Comparison of ENCODE assay signal across 16 cellular contexts in genomic region chr3:152392474-152392873, GRCh38.
A peak's percentile ranks its signal among the peaks of the same experiment; 100 is the strongest.
DNase-seq lines count a peak whose midpoint lies in the region; ATAC-seq and TF ChIP-seq lines count a peak whose summit lies in the region.
"Had no signal": no experiment of that assay in that cellular context is flagged by ENCODE, and none has a peak within 500 bp of the region (broad histone marks: within the 10 kb centered on the region; RNA-seq: fewer than 3 reads in every experiment).

No MANE protein-coding gene starts in this region.

- peaks cover 11 to 62% (median 19%) of the 10 kb centered on the region in 4 donors for H3K4me1 ChIP-seq in transverse colon
- H3K4me1 ChIP-seq: colonic mucosa had no signal

- DNase-seq in activated naive CD8-positive, alpha-beta T cell treated with anti-CD3 and anti-CD28 coated beads, Interleukin-2, amount 50 U/mL, for 24 hours, result no peak
- DNase-seq in caudate nucleus (lab: John Stamatoyannopoulos, UW) (no peak), natural killer cell (no peak), transverse colon (no peak), T-helper 9 cell (no peak), C1 segment of cervical spinal cord (lab: John Stamatoyannopoulos, UW) (no peak)
- DNase-seq: activated CD8-positive, alpha-beta T cell treated with anti-CD3 and anti-CD28 coated beads for 36 hours; anterior cingulate cortex; Calu3; colonic mucosa; naive B cell; NCI-H187; NCI-H524; stimulated activated CD4-positive, alpha-beta T cell treated with anti-CD3 and anti-CD28 coated beads, Interleukin-4, amount 100 ng/mL, for 24 hours had no signal

- no peaks in the 10 kb centered on the region for H3K27me3 Mint-ChIP-seq in activated naive CD8-positive, alpha-beta T cell
- H3K27me3 Mint-ChIP-seq in activated naive CD8-positive, alpha-beta T cell treated with anti-CD3 and anti-CD28 coated beads, Interleukin-2, amount 50 U/mL, for 24 hours, result no peaks in the 10 kb centered on the region
- H3K27me3 Mint-ChIP-seq in natural killer cell (ENCODE audit: low read depth in 2 of 2), result no peaks in the 10 kb centered on the region
- H3K27me3 Mint-ChIP-seq: activated CD8-positive, alpha-beta T cell treated with anti-CD3 and anti-CD28 coated beads for 36 hours; naive B cell had no signal

- H3K4me3 ChIP-seq in transverse colon, result no peak overlapping the region
- H3K4me3 ChIP-seq: colonic mucosa had no signal

- WGBS in transverse colon (ENCODE audit: low coverage in 1 of 2), 2 donors, result 62 to 100% methylated on average over 1 of the region's 1 CpG

- peaks cover 73% of the 10 kb centered on the region for H3K4me1 Mint-ChIP-seq in activated naive CD8-positive, alpha-beta T cell (ENCODE audit: low read depth)
- peaks cover 50% of the 10 kb centered on the region for H3K4me1 Mint-ChIP-seq in activated naive CD8-positive, alpha-beta T cell treated with anti-CD3 and anti-CD28 coated beads, Interleukin-2, amount 50 U/mL, for 24 hours
- peaks cover 65 to 70% of the 10 kb centered on the region in 2 donors for H3K4me1 Mint-ChIP-seq in natural killer cell

- H3K36me3 Mint-ChIP-seq in activated naive CD8-positive, alpha-beta T cell, result peaks cover 18% of the 10 kb centered on the region
- H3K36me3 Mint-ChIP-seq in activated naive CD8-positive, alpha-beta T cell treated with anti-CD3 and anti-CD28 coated beads, Interleukin-2, amount 50 U/mL, for 24 hours (ENCODE audit: low read depth), result peaks cover 40% of the 10 kb centered on the region
- H3K36me3 Mint-ChIP-seq in natural killer cell, result no peaks in the 10 kb centered on the region

- H3K9me3 ChIP-seq in transverse colon, result no peaks in the 10 kb centered on the region
- H3K9me3 ChIP-seq: colonic mucosa had no signal

- no peak for TF ChIP-seq POLR2A in transverse colon (IDR thresholded peaks at IDR 0.05)

- ATAC-seq in activated naive CD8-positive, alpha-beta T cell treated with anti-CD3 and anti-CD28 coated beads, Interleukin-2, amount 50 U/mL, for 24 hours, result no peak
- ATAC-seq in natural killer cell (no peak), HG03354 (IDR thresholded peaks at IDR 0.05; ENCODE audit: poor library complexity, severe bottlenecking, unreplicated experiment) (no peak)
- ATAC-seq: activated CD8-positive, alpha-beta T cell treated with anti-CD3 and anti-CD28 coated beads for 36 hours had no signal

- H3K27me3 ChIP-seq in transverse colon, result no peaks in the 10 kb centered on the region
- H3K27me3 ChIP-seq: colonic mucosa had no signal

- H3K27ac Mint-ChIP-seq in activated naive CD8-positive, alpha-beta T cell, result peak overlapping the region; percentile 61
- H3K27ac Mint-ChIP-seq in activated naive CD8-positive, alpha-beta T cell treated with anti-CD3 and anti-CD28 coated beads, Interleukin-2, amount 50 U/mL, for 24 hours, result no peak overlapping the region
- peak overlapping the region; percentile 62 to 85 for H3K27ac Mint-ChIP-seq in natural killer cell

- TF ChIP-seq CTCF in natural killer cell (IDR thresholded peaks at IDR 0.05), result no peak
- no peak for TF ChIP-seq CTCF in transverse colon (IDR thresholded peaks at IDR 0.05)

- no peaks in the 10 kb centered on the region for H3K9me3 Mint-ChIP-seq in activated naive CD8-positive, alpha-beta T cell (ENCODE audit: low read depth)
- no peaks in the 10 kb centered on the region for H3K9me3 Mint-ChIP-seq in activated naive CD8-positive, alpha-beta T cell treated with anti-CD3 and anti-CD28 coated beads, Interleukin-2, amount 50 U/mL, for 24 hours
- H3K9me3 Mint-ChIP-seq in natural killer cell, result no peaks in the 10 kb centered on the region
- H3K9me3 Mint-ChIP-seq: naive B cell had no signal

- no peak for TF ChIP-seq EP300 in transverse colon (IDR thresholded peaks at IDR 0.05; ENCODE audit: low read depth)

- intact Hi-C loops in natural killer cell (cut with micrococcal nuclease) (no loop called here), transverse colon (cut with DNase I; ENCODE audit: low total_unique reads) (no loop called here)

- peak overlapping the region; percentile 68 for H3K27ac ChIP-seq in caudate nucleus (ENCODE audit: low read depth, low read length)
- peak overlapping the region; percentile 19 to 52 (median 40) for H3K27ac ChIP-seq in transverse colon
- H3K27ac ChIP-seq: colonic mucosa had no signal

- in situ Hi-C loops in transverse colon (cut with MboI; ENCODE audit: low pct_ligation_motif_present in 1 of 4, low pct_unique_long_range_greater_than_20kb in 1 of 4, low sequenced_read_pairs in 3 of 4), result no loop called here

- no peak overlapping the region for H3K4me3 Mint-ChIP-seq in activated naive CD8-positive, alpha-beta T cell
- no peak overlapping the region for H3K4me3 Mint-ChIP-seq in activated naive CD8-positive, alpha-beta T cell treated with anti-CD3 and anti-CD28 coated beads, Interleukin-2, amount 50 U/mL, for 24 hours
- H3K4me3 Mint-ChIP-seq in natural killer cell, result no peak overlapping the region
- H3K4me3 Mint-ChIP-seq: activated CD8-positive, alpha-beta T cell treated with anti-CD3 and anti-CD28 coated beads for 36 hours had no signal

- H3K36me3 ChIP-seq in transverse colon, result no peaks in the 10 kb centered on the region
- H3K36me3 ChIP-seq: colonic mucosa had no signal
